ENCODE assay signal across 10 cellular contexts in the genomic region with DNA sequence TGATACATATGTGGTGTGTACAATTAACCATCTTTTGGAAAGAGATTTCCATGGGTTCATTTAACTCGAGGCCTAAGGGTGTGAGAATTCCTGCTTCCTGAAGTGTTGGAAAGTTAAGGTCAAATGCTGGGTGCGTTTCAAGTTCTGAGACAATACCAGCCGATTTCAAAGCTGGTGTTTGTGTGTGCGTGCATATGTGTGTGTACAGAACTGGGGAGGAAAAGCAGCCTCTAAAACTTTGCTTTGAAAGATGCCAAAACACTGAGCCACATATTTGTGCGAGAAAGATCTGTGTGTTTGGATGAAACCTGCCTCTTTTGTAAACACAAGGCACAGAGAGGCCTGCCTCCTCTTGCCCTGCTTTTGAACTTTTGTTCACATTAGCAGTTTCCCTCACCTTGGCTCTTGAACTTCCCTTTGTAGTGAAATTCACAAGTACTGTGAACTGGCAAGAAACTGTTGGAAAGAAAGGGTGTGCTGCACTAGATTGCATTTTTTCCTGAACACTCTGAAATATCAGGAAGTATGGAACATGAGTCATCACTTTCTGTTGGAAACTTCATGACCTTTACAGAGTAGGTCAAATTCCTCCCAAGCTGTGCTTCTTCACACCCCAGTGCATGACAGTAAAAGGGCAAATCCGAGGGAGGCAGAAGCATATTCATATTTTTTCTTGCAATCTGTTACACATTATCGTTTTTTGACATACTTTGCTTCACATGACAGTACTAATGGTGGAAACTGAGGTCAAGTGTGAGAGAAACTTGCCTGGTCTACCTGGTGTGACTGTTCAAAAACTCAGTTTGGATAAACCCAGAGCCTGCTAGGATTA. TPM values are rescaled to one million over a fixed set of nuclear protein-coding genes. Genes with fewer than 3 reads are reported as not detected.
A peak's percentile ranks its signal among the peaks of the same experiment; 100 is the strongest.
DNase-seq lines count a peak whose midpoint lies in the region; ATAC-seq, FAIRE-seq and TF ChIP-seq lines count a peak whose summit lies in the region.
"Had no signal": no experiment of that assay in that cellular context is flagged by ENCODE, and none has a peak within 500 bp of the region (broad histone marks: within the 10 kb centered on the region; RNA-seq: fewer than 3 reads in every experiment).

No MANE protein-coding gene starts in this region.

- H3K36me3 Mint-ChIP-seq in endothelial cell (ENCODE audit: low read depth, unreplicated experiment) = no peaks in the 10 kb centered on the region

- peak overlapping the region; percentile 87 to 91 for H3K27ac ChIP-seq in A549
- peak overlapping the region; percentile 82 for H3K27ac ChIP-seq in muscle layer of duodenum (ENCODE audit: low read length)

- TF ChIP-seq RAD21 in A549 (conservative IDR thresholded peaks at IDR 0.05 in 1 of 2, IDR thresholded peaks at IDR 0.05 in 1 of 2) = peak; percentile 21 to 56

- no peak overlapping the region for H3K4me3 Mint-ChIP-seq in endothelial cell (ENCODE audit: unreplicated experiment)
- H3K4me3 Mint-ChIP-seq in stimulated activated naive CD8-positive, alpha-beta T cell treated with anti-CD3 and anti-CD28 coated beads, Interleukin-15, amount 100 ng/mL, for 72 hours = no peak overlapping the region

- TF ChIP-seq POLR2A in A549 (IDR thresholded peaks at IDR 0.05; ENCODE audit: low read length) = no peak
- TF ChIP-seq POLR2A in NB4 (IDR thresholded peaks at IDR 0.05; ENCODE audit: extremely low read depth, insufficient read length) = no peak

- peaks cover 14% of the 10 kb centered on the region; the same call in 1 of the 3 replicates for H3K9me3 ChIP-seq in A549
- H3K9me3 ChIP-seq in muscle layer of duodenum (ENCODE audit: control insufficient read depth in 1 of 2, low read length in 2 of 2) = no peaks in the 10 kb centered on the region

- H3K4me2 ChIP-seq in A549 = peak overlapping the region; percentile 69

- no peaks in the 10 kb centered on the region for H3K27me3 ChIP-seq in muscle layer of duodenum (ENCODE audit: low read depth, low read length)

- POLR2A ChIA-PET in A549 (lab: Yijun Ruan, JAX) = interaction anchor here (1.1 kb wide), 1 partner anchor 20 kb away, joined by 3 read pairs; the partner anchor contains the start of gene CAVIN2

- TF ChIP-seq CTCF in A549 (IDR thresholded peaks at IDR 0.05) (no peak), NB4 (IDR thresholded peaks at IDR 0.05; ENCODE audit: low read depth, low read length) (no peak), endothelial cell (IDR thresholded peaks at IDR 0.05; ENCODE audit: unreplicated experiment) (no peak)

- H3K9me3 Mint-ChIP-seq in endothelial cell (ENCODE audit: unreplicated experiment) = no peaks in the 10 kb centered on the region
- no peaks in the 10 kb centered on the region for H3K9me3 Mint-ChIP-seq in stimulated activated naive CD8-positive, alpha-beta T cell treated with anti-CD3 and anti-CD28 coated beads, Interleukin-15, amount 100 ng/mL, for 72 hours

- H3K27me3 Mint-ChIP-seq in endothelial cell (ENCODE audit: unreplicated experiment) = no peaks in the 10 kb centered on the region
- H3K27me3 Mint-ChIP-seq in stimulated activated naive CD8-positive, alpha-beta T cell treated with anti-CD3 and anti-CD28 coated beads, Interleukin-15, amount 100 ng/mL, for 72 hours = peaks cover 21% of the 10 kb centered on the region

- FAIRE-seq in A549 (lab: Jason Lieb, UNC) = peak; percentile 98

- ATAC-seq in A549 = peak; percentile 88 to 89
- ATAC-seq in stimulated activated naive CD8-positive, alpha-beta T cell treated with anti-CD3 and anti-CD28 coated beads, Interleukin-15, amount 100 ng/mL, for 72 hours = no peak

- peak; percentile 66 to 87; a peak in 3 of 5 replicates for TF ChIP-seq EP300 in A549 (IDR thresholded peaks at IDR 0.05)

- H3K4me1 ChIP-seq in A549 = peaks cover 67% of the 10 kb centered on the region
- H3K4me1 ChIP-seq in muscle layer of duodenum (ENCODE audit: control insufficient read depth in 1 of 2, insufficient read depth in 2 of 2, low read length in 2 of 2) = peaks cover 27 to 36% of the 10 kb centered on the region in 2 donors

- CTCF ChIA-PET in A549 (lab: Yijun Ruan, JAX) = interaction anchor here (1.0 to 1.2 kb wide), 2 partner anchors 54 to 296 kb away, joined by 3 to 4 read pairs; no protein-coding TSS in a partner anchor

- peak overlapping the region; percentile 32 for H3K27ac Mint-ChIP-seq in endothelial cell (ENCODE audit: unreplicated experiment)
- no peak overlapping the region for H3K27ac Mint-ChIP-seq in stimulated activated naive CD8-positive, alpha-beta T cell treated with anti-CD3 and anti-CD28 coated beads, Interleukin-15, amount 100 ng/mL, for 72 hours

- 2% methylated on average over 7 of the region's 7 CpGs for WGBS in A549 (ENCODE audit: missing lambda C conversion rate)

- peak; percentile 59 to 95 for DNase-seq in A549 (ENCODE audit: low read depth in 1 of 2, low spot score in 1 of 2)
- peak; percentile 16 for DNase-seq in NB4 (ENCODE audit: low read depth)
- no peak for DNase-seq in endothelial cell (ENCODE audit: low spot score)
- DNase-seq in occipital lobe (lab: John Stamatoyannopoulos, UW) = no peak
- no peak for DNase-seq in HuH-7 (ENCODE audit: low spot score)
- DNase-seq in NOMO-1 (lab: John Stamatoyannopoulos, UW; ENCODE audit: unreplicated experiment in 2 of 2) = no peak
- no peak for DNase-seq in stimulated activated naive CD8-positive, alpha-beta T cell treated with anti-CD3 and anti-CD28 coated beads, Interleukin-15, amount 100 ng/mL, for 72 hours
- DNase-seq: DND-41, NCI-H1694 had no signal

- H3K4me3 ChIP-seq in A549 (no peak overlapping the region), NB4 (ENCODE audit: low read depth, low read length) (no peak overlapping the region), muscle layer of duodenum (ENCODE audit: low read depth in 1 of 2, low read length in 2 of 2) (no peak overlapping the region)

- peaks cover 27% of the 10 kb centered on the region for H3K4me1 Mint-ChIP-seq in endothelial cell (ENCODE audit: unreplicated experiment)
- no peaks in the 10 kb centered on the region for H3K4me1 Mint-ChIP-seq in stimulated activated naive CD8-positive, alpha-beta T cell treated with anti-CD3 and anti-CD28 coated beads, Interleukin-15, amount 100 ng/mL, for 72 hours

- H3K36me3 ChIP-seq in muscle layer of duodenum (ENCODE audit: control insufficient read depth in 1 of 2, insufficient read depth in 2 of 2, low read length in 2 of 2) = no peaks in the 10 kb centered on the region

TF ChIP-seq in A549, 52 proteins besides CTCF, POLR2A, EP300 and RAD21 (continues in another document):
- TF ChIP-seq EHMT2 (IDR thresholded peaks at IDR 0.05; ENCODE audit: low read depth) (no peak), ZFP36 (IDR thresholded peaks at IDR 0.05; ENCODE audit: borderline replicate concordance, partially characterized antibody) (no peak), CEBPB (IDR thresholded peaks at IDR 0.05) (peak; percentile 55 to 79; a peak in 3 of 4 replicates), HOXB5 (CRISPR knock-in tag; IDR thresholded peaks at IDR 0.05) (0 out of 2 replicates have a peak, but pooled peaks have one; percentile 55), HOXA7 (CRISPR knock-in tag; IDR thresholded peaks at IDR 0.05) (no peak), RARB (CRISPR knock-in tag; IDR thresholded peaks at IDR 0.05) (peak; percentile 93), MAZ (IDR thresholded peaks at IDR 0.05; ENCODE audit: borderline replicate concordance, low read depth, low read length) (no peak), GATA3 (IDR thresholded peaks at IDR 0.05; ENCODE audit: borderline replicate concordance) (peak; percentile 88), KDM5A (IDR thresholded peaks at IDR 0.05) (no peak), ESRRA (IDR thresholded peaks at IDR 0.05; ENCODE audit: borderline replicate concordance, low read length) (peak; percentile 91), ZSCAN20 (CRISPR knock-in tag; IDR thresholded peaks at IDR 0.05) (peak; percentile 86), FOSB (CRISPR knock-in tag; IDR thresholded peaks at IDR 0.05) (no peak), FOXS1 (CRISPR knock-in tag; IDR thresholded peaks at IDR 0.05) (no peak), TP53 (CRISPR knock-in tag; IDR thresholded peaks at IDR 0.05) (peak; percentile 67; the same call in 1 of the 2 replicates)
- TF ChIP-seq, protein P1, sequence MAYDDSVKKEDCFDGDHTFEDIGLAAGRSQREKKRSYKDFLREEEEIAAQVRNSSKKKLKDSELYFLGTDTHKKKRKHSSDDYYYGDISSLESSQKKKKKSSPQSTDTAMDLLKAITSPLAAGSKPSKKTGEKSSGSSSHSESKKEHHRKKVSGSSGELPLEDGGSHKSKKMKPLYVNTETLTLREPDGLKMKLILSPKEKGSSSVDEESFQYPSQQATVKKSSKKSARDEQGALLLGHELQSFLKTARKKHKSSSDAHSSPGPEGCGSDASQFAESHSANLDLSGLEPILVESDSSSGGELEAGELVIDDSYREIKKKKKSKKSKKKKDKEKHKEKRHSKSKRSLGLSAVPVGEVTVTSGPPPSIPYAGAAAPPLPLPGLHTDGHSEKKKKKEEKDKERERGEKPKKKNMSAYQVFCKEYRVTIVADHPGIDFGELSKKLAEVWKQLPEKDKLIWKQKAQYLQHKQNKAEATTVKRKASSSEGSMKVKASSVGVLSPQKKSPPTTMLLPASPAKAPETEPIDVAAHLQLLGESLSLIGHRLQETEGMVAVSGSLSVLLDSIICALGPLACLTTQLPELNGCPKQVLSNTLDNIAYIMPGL (CRISPR knock-in tag; IDR thresholded peaks at IDR 0.05; ENCODE audit: borderline replicate concordance) = no peak
- TF ChIP-seq, protein P2, sequence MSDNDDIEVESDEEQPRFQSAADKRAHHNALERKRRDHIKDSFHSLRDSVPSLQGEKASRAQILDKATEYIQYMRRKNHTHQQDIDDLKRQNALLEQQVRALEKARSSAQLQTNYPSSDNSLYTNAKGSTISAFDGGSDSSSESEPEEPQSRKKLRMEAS (IDR thresholded peaks at IDR 0.05) = peak; percentile 94
- TF ChIP-seq, protein P3, sequence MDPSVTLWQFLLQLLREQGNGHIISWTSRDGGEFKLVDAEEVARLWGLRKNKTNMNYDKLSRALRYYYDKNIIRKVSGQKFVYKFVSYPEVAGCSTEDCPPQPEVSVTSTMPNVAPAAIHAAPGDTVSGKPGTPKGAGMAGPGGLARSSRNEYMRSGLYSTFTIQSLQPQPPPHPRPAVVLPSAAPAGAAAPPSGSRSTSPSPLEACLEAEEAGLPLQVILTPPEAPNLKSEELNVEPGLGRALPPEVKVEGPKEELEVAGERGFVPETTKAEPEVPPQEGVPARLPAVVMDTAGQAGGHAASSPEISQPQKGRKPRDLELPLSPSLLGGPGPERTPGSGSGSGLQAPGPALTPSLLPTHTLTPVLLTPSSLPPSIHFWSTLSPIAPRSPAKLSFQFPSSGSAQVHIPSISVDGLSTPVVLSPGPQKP (IDR thresholded peaks at IDR 0.05; ENCODE audit: low read depth, low read length) = no peak

RNA-seq across cellular contexts. Expression of gene CAVIN2, which starts 20.0 kb away (rescaled TPM):
- 17.0 and 20.3 TPM in 2 replicates for polyA plus RNA-seq in A549 (2011; rRNA removed)
- 12.4 and 12.6 TPM in 2 replicates for polyA plus RNA-seq in A549 (2012; cell fraction: cytosol; rRNA removed)
- polyA plus RNA-seq in A549 (2012; cell fraction: nucleus; rRNA removed) = 11.5 and 15.2 TPM in 2 replicates
- polyA plus RNA-seq in A549 (2017; fragmentation: RNase III; extraction: RNeasy Plus Mini Kit Qiagen cat#74134 plus additional on column Dnase treatment) = 9.6 to 13.8 TPM (median 11.3 TPM) in 3 replicates
- 20.5 and 24.1 TPM in 2 replicates for polyA minus RNA-seq in A549 (2011; rRNA and poly(A)+ RNA removed)
- total RNA-seq in endothelial cell (ENCODE audit: unreplicated experiment) = 4.4 TPM
- total RNA-seq in occipital lobe = 6.6 TPM

Comparison
In these comparisons a context has a peak if more than half of its experiments do, and no peak if none do; other contexts are left out.
1. DNase-seq: peak in A549 (2 of 2) and NB4 (single experiment); none in endothelial cell (single experiment), occipital lobe (single experiment), HuH-7 (single experiment), NOMO-1 (0 of 2) and stimulated activated naive CD8-positive, alpha-beta T cell treated with anti-CD3 and anti-CD28 coated beads, Interleukin-15, amount 100 ng/mL, for 72 hours (0 of 2).